ENCODE assay signal across 2 cellular contexts in genomic region chr1:178554351-178554750, GRCh38.
TF ChIP-seq lines count a peak whose summit lies in the region.

No MANE protein-coding gene starts in this region.

TF ChIP-seq in K562, 482 proteins besides CTCF, POLR2A, EP300 and RAD21:
- TF ChIP-seq ZNF740 (CRISPR knock-in tag; IDR thresholded peaks at IDR 0.05) (0 out of 2 replicates have a peak, but pooled peaks have one; percentile 26), ZNF740 (tag; IDR thresholded peaks at IDR 0.05) (0 out of 4 replicates have a peak, but pooled peaks of 1 of the 2 experiments have one; percentile 29), ZNF280A (IDR thresholded peaks at IDR 0.05; ENCODE audit: low read depth, partially characterized antibody) (peak; percentile 18)

TF ChIP-seq in HepG2, 621 proteins besides CTCF, POLR2A, EP300 and RAD21:
- peak; percentile 99 for TF ChIP-seq ZNF816 (CRISPR knock-in tag; IDR thresholded peaks at IDR 0.05; ENCODE audit: borderline replicate concordance)
